18 cellular contexts compared by ENCODE assay signal in the genomic region with DNA sequence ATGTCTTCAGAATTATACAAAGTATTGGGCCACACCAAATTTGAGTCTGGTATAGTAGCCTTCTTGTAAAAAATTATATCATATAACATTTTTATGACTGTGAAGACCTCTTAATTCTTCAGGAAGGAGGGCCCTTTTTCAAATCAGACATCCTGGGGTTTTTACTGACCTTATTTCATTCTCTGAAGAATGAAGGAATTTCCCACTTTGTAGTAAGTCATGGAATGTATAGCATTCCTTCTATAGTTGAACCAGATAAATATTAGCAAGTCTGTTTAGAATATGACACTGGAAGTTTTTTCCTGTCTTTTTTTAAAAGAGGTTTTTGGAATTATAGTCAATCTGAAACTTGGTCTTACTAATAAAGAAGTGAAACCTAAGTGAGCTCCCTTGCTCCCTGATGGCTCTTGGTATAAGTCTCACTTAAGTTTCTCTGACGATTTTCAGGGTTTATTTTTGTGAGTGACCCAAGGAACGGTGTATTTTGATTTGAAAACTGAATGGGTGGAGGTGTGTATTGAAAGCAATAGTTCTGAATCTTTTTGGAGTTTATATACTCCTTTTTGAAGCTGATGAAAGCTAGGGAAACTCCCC. TPM values are rescaled to one million over a fixed set of nuclear protein-coding genes. Genes with fewer than 3 reads are reported as not detected.
DNase-seq lines count a peak whose midpoint lies in the region; FAIRE-seq and TF ChIP-seq lines count a peak whose summit lies in the region.
"Had no signal": no experiment of that assay in that cellular context is flagged by ENCODE, and none has a peak within 500 bp of the region (broad histone marks: within the 10 kb centered on the region; RNA-seq: fewer than 3 reads in every experiment).

No MANE protein-coding gene starts in this region.

- H3K9me2 ChIP-seq in Karpas-422 (replicated peaks; ENCODE audit: insufficient read depth, low read length), result no peaks in the 10 kb centered on the region

- no peaks in the 10 kb centered on the region for H3K9me3 ChIP-seq in Karpas-422 (ENCODE audit: low read length)
- no peaks in the 10 kb centered on the region for H3K9me3 ChIP-seq in astrocyte (ENCODE audit: insufficient read depth, low read depth, low read length)
- H3K9me3 ChIP-seq in suprapubic skin, result no peaks in the 10 kb centered on the region

- H3K27me3 Mint-ChIP-seq in astrocyte (ENCODE audit: low read depth, unreplicated experiment) (no peaks in the 10 kb centered on the region), progenitor cell of endocrine pancreas (no peaks in the 10 kb centered on the region)
- H3K27me3 Mint-ChIP-seq: activated CD4-positive, alpha-beta memory T cell treated with anti-CD3 and anti-CD28 coated beads, Interleukin-2, amount 10 ng/mL, durations not matched to agents 7 days and 5 days; activated T-cell treated with anti-CD3 and anti-CD28 coated beads, Interleukin-2, amount 50 U/mL, for 24 hours had no signal

- H3K36me3 ChIP-seq in Karpas-422 (ENCODE audit: insufficient read depth, low read length) (peaks cover 6% of the 10 kb centered on the region), astrocyte (ENCODE audit: insufficient read depth, low read length) (no peaks in the 10 kb centered on the region), suprapubic skin (no peaks in the 10 kb centered on the region)
- H3K36me3 ChIP-seq: neural progenitor cell had no signal

- POLR2A ChIA-PET in RWPE1 (lab: Yijun Ruan, JAX; ENCODE audit: low non-redundant PET), result no interaction called here

- H3K9ac ChIP-seq in Karpas-422 (ENCODE audit: low read length) (no peak overlapping the region), astrocyte (ENCODE audit: low read length) (no peak overlapping the region)
- H3K9ac ChIP-seq: neural progenitor cell had no signal

- H3K9me3 Mint-ChIP-seq in astrocyte (ENCODE audit: unreplicated experiment) (no peaks in the 10 kb centered on the region), progenitor cell of endocrine pancreas (ENCODE audit: low read depth) (no peaks in the 10 kb centered on the region)
- H3K9me3 Mint-ChIP-seq: activated CD4-positive, alpha-beta memory T cell treated with anti-CD3 and anti-CD28 coated beads, Interleukin-2, amount 10 ng/mL, durations not matched to agents 7 days and 5 days; activated naive CD4-positive, alpha-beta T cell treated with anti-CD3 and anti-CD28 coated beads, Interleukin-2, amount 50 U/mL, for 72 hours; activated T-cell treated with anti-CD3 and anti-CD28 coated beads, Interleukin-2, amount 50 U/mL, for 24 hours; neural progenitor cell had no signal

- H3K4me3 ChIP-seq in Karpas-422 (ENCODE audit: low read length), result no peak overlapping the region
- no peak overlapping the region for H3K4me3 ChIP-seq in astrocyte (ENCODE audit: insufficient read depth, low read depth, low read length)
- no peak overlapping the region for H3K4me3 ChIP-seq in suprapubic skin
- H3K4me3 ChIP-seq: neural progenitor cell had no signal

- peak overlapping the region; percentile 28 for H3K4me2 ChIP-seq in Karpas-422 (ENCODE audit: low read depth, low read length, poor library complexity, severe bottlenecking)
- H3K4me2 ChIP-seq in astrocyte (ENCODE audit: low read length), result peak overlapping the region; percentile 25
- H3K4me2 ChIP-seq: neural progenitor cell had no signal

- H3K27me3 ChIP-seq in Karpas-422 (ENCODE audit: low read length) (no peaks in the 10 kb centered on the region), astrocyte (ENCODE audit: insufficient read depth, low read length) (no peaks in the 10 kb centered on the region), suprapubic skin (no peaks in the 10 kb centered on the region)
- H3K27me3 ChIP-seq: neural progenitor cell had no signal

- H3K4me1 Mint-ChIP-seq in astrocyte (ENCODE audit: low read depth, unreplicated experiment) (peaks cover 51% of the 10 kb centered on the region), progenitor cell of endocrine pancreas (ENCODE audit: low read depth) (peaks cover 25% of the 10 kb centered on the region)

- WGBS in suprapubic skin, result 66% methylated on average over 2 of the region's 2 CpGs

- no peak for DNase-seq in GM18507 (ENCODE audit: extremely low spot score, insufficient read length, low read depth)
- DNase-seq in Karpas-422, result peak; percentile 51
- DNase-seq in astrocyte (ENCODE audit: low read depth), result no peak
- DNase-seq in progenitor cell of endocrine pancreas (ENCODE audit: low spot score, unreplicated experiment), result no peak
- no peak for DNase-seq in AG08395 (ENCODE audit: low spot score)
- no peak for DNase-seq in RWPE1 (ENCODE audit: low spot score)
- no peak for DNase-seq in posterior cingulate gyrus
- DNase-seq in suprapubic skin (ENCODE audit: low spot score in 2 of 2), result no peak
- DNase-seq: activated CD4-positive, alpha-beta memory T cell treated with anti-CD3 and anti-CD28 coated beads, Interleukin-2, amount 10 ng/mL, durations not matched to agents 7 days and 5 days; activated T-cell treated with anti-CD3 and anti-CD28 coated beads, Interleukin-2, amount 50 U/mL, for 24 hours; AML-193; midbrain; NCI-H1105 treated with DMSO at 0.1 percent for 48 hours; stimulated activated naive CD8-positive, alpha-beta T cell treated with anti-CD3 and anti-CD28 coated beads, Interleukin-15, Interleukin-2, amounts not matched to agents 100 U/mL and 50 U/mL, for 24 hours; trophoblast cell had no signal

- H2AFZ ChIP-seq in Karpas-422 (ENCODE audit: low read length) (no peak overlapping the region), astrocyte (ENCODE audit: low read depth, low read length) (no peak overlapping the region)
- H2AFZ ChIP-seq: neural progenitor cell had no signal

- H3K4me3 Mint-ChIP-seq in astrocyte (ENCODE audit: unreplicated experiment) (peak overlapping the region; percentile 2), progenitor cell of endocrine pancreas (ENCODE audit: low read depth) (no peak overlapping the region)
- H3K4me3 Mint-ChIP-seq: activated CD4-positive, alpha-beta memory T cell treated with anti-CD3 and anti-CD28 coated beads, Interleukin-2, amount 10 ng/mL, durations not matched to agents 7 days and 5 days; activated T-cell treated with anti-CD3 and anti-CD28 coated beads, Interleukin-2, amount 50 U/mL, for 24 hours; neural progenitor cell had no signal

- H3K36me3 Mint-ChIP-seq in astrocyte (ENCODE audit: low read depth, unreplicated experiment) (peaks cover 4% of the 10 kb centered on the region), progenitor cell of endocrine pancreas (ENCODE audit: insufficient read depth) (peaks cover 3% of the 10 kb centered on the region)

- H4K20me1 ChIP-seq in Karpas-422 (ENCODE audit: insufficient read depth, low read depth, low read length) (no peaks in the 10 kb centered on the region), astrocyte (ENCODE audit: insufficient read depth, low read length) (peaks cover 26% of the 10 kb centered on the region)

- no peak for TF ChIP-seq EP300 in suprapubic skin (IDR thresholded peaks at IDR 0.05)

- peaks cover 94% of the 10 kb centered on the region for H3K79me2 ChIP-seq in Karpas-422 (ENCODE audit: low read length)
- peaks cover 27% of the 10 kb centered on the region for H3K79me2 ChIP-seq in astrocyte (ENCODE audit: insufficient read depth, low read length)

- H3K27ac ChIP-seq in Karpas-422 (ENCODE audit: low read length) (peak overlapping the region; percentile 25), astrocyte (ENCODE audit: low read depth, low read length) (no peak overlapping the region), RWPE1 (no peak overlapping the region), suprapubic skin (no peak overlapping the region)
- H3K27ac ChIP-seq: neural progenitor cell had no signal

- H3K27ac Mint-ChIP-seq in astrocyte (ENCODE audit: unreplicated experiment) (peak overlapping the region; percentile 83), progenitor cell of endocrine pancreas (peak overlapping the region; percentile 3)
- H3K27ac Mint-ChIP-seq: activated CD4-positive, alpha-beta memory T cell treated with anti-CD3 and anti-CD28 coated beads, Interleukin-2, amount 10 ng/mL, durations not matched to agents 7 days and 5 days; activated naive CD4-positive, alpha-beta T cell treated with anti-CD3 and anti-CD28 coated beads, Interleukin-2, amount 50 U/mL, for 72 hours; activated T-cell treated with anti-CD3 and anti-CD28 coated beads, Interleukin-2, amount 50 U/mL, for 24 hours; neural progenitor cell had no signal

- no peak for TF ChIP-seq CTCF in astrocyte (IDR thresholded peaks at IDR 0.05; ENCODE audit: insufficient read depth, low read depth, low read length)
- TF ChIP-seq CTCF in progenitor cell of endocrine pancreas (IDR thresholded peaks at IDR 0.05; ENCODE audit: unreplicated experiment), result no peak
- TF ChIP-seq CTCF in RWPE1 (conservative IDR thresholded peaks at IDR 0.05; ENCODE audit: low read depth), result no peak
- no peak for TF ChIP-seq CTCF in suprapubic skin (IDR thresholded peaks at IDR 0.05)

- peak; percentile 83 for FAIRE-seq in GM18507 (lab: Jason Lieb, UNC)
- no peak for FAIRE-seq in astrocyte (lab: Jason Lieb, UNC)
- FAIRE-seq: keratinocyte had no signal

- no peak for TF ChIP-seq POLR2A in suprapubic skin (IDR thresholded peaks at IDR 0.05)

- intact Hi-C loops in posterior cingulate gyrus (cut with DNase I), result no loop called here

- CTCF ChIA-PET in RWPE1 (lab: Yijun Ruan, JAX), result interaction anchor here (0.6 to 0.8 kb wide), 2 partner anchors 20 to 209 kb away, joined by 3 read pairs; no protein-coding TSS in a partner anchor

- H3K4me1 ChIP-seq in Karpas-422 (ENCODE audit: low read length) (peaks cover 26% of the 10 kb centered on the region), astrocyte (ENCODE audit: insufficient read depth, low read length) (peaks cover 14% of the 10 kb centered on the region), suprapubic skin (peaks cover 8% of the 10 kb centered on the region)

RNA-seq across cellular contexts. Expression of a gene that starts 23.7 kb away (rescaled TPM):
- total RNA-seq in Karpas-422 (2014; rRNA removed; shearing (Covaris generic); ENCODE audit: low replicate concordance), result 28.3 and 40.4 TPM in 2 replicates
- 53.1 and 54.5 TPM in 2 replicates for total RNA-seq in astrocyte
- 50.0 and 50.3 TPM in 2 replicates for total RNA-seq in progenitor cell of endocrine pancreas
- total RNA-seq in suprapubic skin, result 10 to 100 TPM; 19.8 to 45.4 (median 29.0) TPM
